1 cellular context compared by ENCODE assay signal in the genomic region with DNA sequence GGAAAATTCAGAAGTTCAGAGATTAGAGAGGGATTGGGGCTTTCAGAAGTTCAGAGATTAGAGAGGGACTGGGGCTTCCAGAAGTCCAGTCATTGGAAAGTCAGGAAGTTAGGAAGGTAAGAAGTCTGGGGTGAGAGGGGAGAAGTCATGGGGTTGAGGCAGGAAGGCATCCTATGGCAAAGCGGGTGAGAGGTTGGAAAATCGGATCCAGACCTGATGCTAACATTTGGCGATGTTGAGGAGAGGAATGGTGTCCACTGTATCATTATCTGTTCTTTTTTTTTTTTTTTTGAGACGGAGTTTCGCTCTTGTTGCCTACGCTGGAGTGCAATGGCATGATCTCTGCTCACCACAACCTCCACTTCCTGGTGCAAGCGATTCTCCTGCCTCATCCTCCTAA.
A peak's percentile ranks its signal among the peaks of the same experiment; 100 is the strongest.
TF ChIP-seq lines count a peak whose summit lies in the region.

No MANE protein-coding gene starts in this region.

TF ChIP-seq in K562, 482 proteins besides CTCF, POLR2A, EP300 and RAD21:
- TF ChIP-seq, protein P1, sequence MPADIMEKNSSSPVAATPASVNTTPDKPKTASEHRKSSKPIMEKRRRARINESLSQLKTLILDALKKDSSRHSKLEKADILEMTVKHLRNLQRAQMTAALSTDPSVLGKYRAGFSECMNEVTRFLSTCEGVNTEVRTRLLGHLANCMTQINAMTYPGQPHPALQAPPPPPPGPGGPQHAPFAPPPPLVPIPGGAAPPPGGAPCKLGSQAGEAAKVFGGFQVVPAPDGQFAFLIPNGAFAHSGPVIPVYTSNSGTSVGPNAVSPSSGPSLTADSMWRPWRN (IDR thresholded peaks at IDR 0.05; ENCODE audit: low read depth), result no peak
- TF ChIP-seq, protein P2, sequence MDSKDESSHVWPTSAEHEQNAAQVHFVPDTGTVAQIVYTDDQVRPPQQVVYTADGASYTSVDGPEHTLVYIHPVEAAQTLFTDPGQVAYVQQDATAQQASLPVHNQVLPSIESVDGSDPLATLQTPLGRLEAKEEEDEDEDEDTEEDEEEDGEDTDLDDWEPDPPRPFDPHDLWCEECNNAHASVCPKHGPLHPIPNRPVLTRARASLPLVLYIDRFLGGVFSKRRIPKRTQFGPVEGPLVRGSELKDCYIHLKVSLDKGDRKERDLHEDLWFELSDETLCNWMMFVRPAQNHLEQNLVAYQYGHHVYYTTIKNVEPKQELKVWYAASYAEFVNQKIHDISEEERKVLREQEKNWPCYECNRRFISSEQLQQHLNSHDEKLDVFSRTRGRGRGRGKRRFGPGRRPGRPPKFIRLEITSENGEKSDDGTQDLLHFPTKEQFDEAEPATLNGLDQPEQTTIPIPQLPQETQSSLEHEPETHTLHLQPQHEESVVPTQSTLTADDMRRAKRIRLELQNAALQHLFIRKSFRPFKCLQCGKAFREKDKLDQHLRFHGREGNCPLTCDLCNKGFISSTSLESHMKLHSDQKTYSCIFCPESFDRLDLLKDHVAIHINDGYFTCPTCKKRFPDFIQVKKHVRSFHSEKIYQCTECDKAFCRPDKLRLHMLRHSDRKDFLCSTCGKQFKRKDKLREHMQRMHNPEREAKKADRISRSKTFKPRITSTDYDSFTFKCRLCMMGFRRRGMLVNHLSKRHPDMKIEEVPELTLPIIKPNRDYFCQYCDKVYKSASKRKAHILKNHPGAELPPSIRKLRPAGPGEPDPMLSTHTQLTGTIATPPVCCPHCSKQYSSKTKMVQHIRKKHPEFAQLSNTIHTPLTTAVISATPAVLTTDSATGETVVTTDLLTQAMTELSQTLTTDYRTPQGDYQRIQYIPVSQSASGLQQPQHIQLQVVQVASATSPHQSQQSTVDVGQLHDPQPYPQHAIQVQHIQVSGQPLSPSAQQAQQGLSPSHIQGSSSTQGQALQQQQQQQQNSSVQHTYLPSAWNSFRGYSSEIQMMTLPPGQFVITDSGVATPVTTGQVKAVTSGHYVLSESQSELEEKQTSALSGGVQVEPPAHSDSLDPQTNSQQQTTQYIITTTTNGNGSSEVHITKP (IDR thresholded peaks at IDR 0.05; ENCODE audit: partially characterized antibody), result peak; percentile 54
